Comparison of ENCODE assay signal across 37 cellular contexts in the genomic region with DNA sequence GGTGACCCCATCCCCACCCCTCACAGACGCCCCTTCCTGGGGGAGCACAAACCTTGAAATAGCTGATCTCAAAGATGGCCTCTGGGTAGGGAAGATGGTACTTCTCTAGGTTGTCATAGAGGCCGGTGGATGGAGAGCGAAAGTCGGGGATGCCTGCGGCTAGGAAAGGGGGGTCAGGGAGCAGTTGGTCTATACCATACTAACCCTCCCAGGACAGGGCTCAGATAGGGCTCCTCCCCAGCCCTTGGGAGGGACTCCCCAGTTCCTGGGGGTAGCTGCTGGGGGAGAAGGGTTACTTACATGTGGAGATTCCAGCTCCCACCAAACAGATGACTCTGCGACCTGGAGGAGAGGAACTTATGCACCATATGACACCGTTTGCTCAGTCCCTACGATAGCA. TPM values are rescaled to one million over a fixed set of nuclear protein-coding genes. Genes with fewer than 3 reads are reported as not detected.
"Had no signal": no experiment of that assay in that cellular context is flagged by ENCODE, and none has a peak within 500 bp of the region (broad histone marks: within the 10 kb centered on the region; RNA-seq: fewer than 3 reads in every experiment).

No MANE protein-coding gene starts in this region.

- H3K27me3 Mint-ChIP-seq: activated B cell treated with CpG ODN at 0.5 μM for 24 hours; activated CD4-positive, alpha-beta memory T cell treated with anti-CD3 and anti-CD28 coated beads for 36 hours; activated naive CD4-positive, alpha-beta T cell treated with anti-CD3 and anti-CD28 coated beads, Interleukin-2, amount 50 U/mL, for 24 hours; activated naive CD8-positive, alpha-beta T cell treated with anti-CD3 and anti-CD28 coated beads, Interleukin-2, amount 10 ng/mL, durations not matched to agents 7 days and 5 days; T-cell had no signal

- H3K27me3 ChIP-seq: ascending aorta, cardiac muscle cell had no signal

- H3K36me3 Mint-ChIP-seq: activated CD4-positive, alpha-beta memory T cell treated with anti-CD3 and anti-CD28 coated beads for 36 hours had no signal

- H3K4me1 ChIP-seq: ascending aorta had no signal

- H3K36me3 ChIP-seq: cardiac muscle cell had no signal

- H3K27ac Mint-ChIP-seq: activated B cell treated with CpG ODN at 0.5 μM for 24 hours; activated CD4-positive, alpha-beta memory T cell treated with anti-CD3 and anti-CD28 coated beads for 36 hours; activated naive CD4-positive, alpha-beta T cell treated with anti-CD3 and anti-CD28 coated beads, Interleukin-2, amount 50 U/mL, for 24 hours; activated naive CD8-positive, alpha-beta T cell treated with anti-CD3 and anti-CD28 coated beads, Interleukin-2, amount 10 ng/mL, durations not matched to agents 7 days and 5 days; T-cell had no signal

- H3K4me3 Mint-ChIP-seq: activated B cell treated with CpG ODN at 0.5 μM for 24 hours; activated CD4-positive, alpha-beta memory T cell treated with anti-CD3 and anti-CD28 coated beads for 36 hours; activated naive CD4-positive, alpha-beta T cell treated with anti-CD3 and anti-CD28 coated beads, Interleukin-2, amount 50 U/mL, for 24 hours; activated naive CD8-positive, alpha-beta T cell treated with anti-CD3 and anti-CD28 coated beads, Interleukin-2, amount 10 ng/mL, durations not matched to agents 7 days and 5 days; T-cell had no signal

- H3K4me3 ChIP-seq: ascending aorta, cardiac muscle cell, K562 had no signal

- H3K9me3 Mint-ChIP-seq: activated B cell treated with CpG ODN at 0.5 μM for 24 hours; activated CD4-positive, alpha-beta memory T cell treated with anti-CD3 and anti-CD28 coated beads for 36 hours; activated naive CD4-positive, alpha-beta T cell treated with anti-CD3 and anti-CD28 coated beads, Interleukin-2, amount 50 U/mL, for 24 hours; activated naive CD8-positive, alpha-beta T cell treated with anti-CD3 and anti-CD28 coated beads, Interleukin-2, amount 10 ng/mL, durations not matched to agents 7 days and 5 days; T-cell had no signal

- H3K9me3 ChIP-seq: ascending aorta had no signal

- ATAC-seq: K562, PC-3, Right ventricle myocardium inferior, SK-N-SH treated with all-trans-retinoic acid at 6 μM for 48 hours, T-cell had no signal

- H3K4me1 Mint-ChIP-seq: activated B cell treated with CpG ODN at 0.5 μM for 24 hours had no signal

- DNase-seq: activated B cell treated with CpG ODN at 0.5 μM for 24 hours; activated CD4-positive, alpha-beta memory T cell treated with anti-CD3 and anti-CD28 coated beads for 36 hours; activated CD4-positive, alpha-beta T cell treated with anti-CD3 and anti-CD28 coated beads for 4 hours; activated CD4-positive, alpha-beta T cell treated with anti-CD3 and anti-CD28 coated beads, Interleukin-2, amount 50 U/mL, for 1 hour; activated CD4-positive, CD25-positive, alpha-beta regulatory T cell treated with anti-CD3 and anti-CD28 coated beads, Interleukin-2, amount 50 U/mL, for 72 hours; activated CD8-positive, alpha-beta memory T cell treated with anti-CD3 and anti-CD28 coated beads, Interleukin-2, amount 50 U/mL, for 4 hours; activated effector memory CD4-positive, alpha-beta T cell treated with anti-CD3 and anti-CD28 coated beads, Interleukin-2, amount 50 U/mL, for 16 hours; activated naive CD4-positive, alpha-beta T cell; activated naive CD8-positive, alpha-beta T cell treated with anti-CD3 and anti-CD28 coated beads, Interleukin-2, amount 10 ng/mL, durations not matched to agents 7 days and 5 days; activated T-cell treated with anti-CD3 and anti-CD28 coated beads for 4 hours; activated T-cell treated with anti-CD3 and anti-CD28 coated beads, Interleukin-2, amount 50 U/mL, for 48 hours; NCI-H1092 treated with DMSO at 0.1 percent for 48 hours; NCI-H1417; NCI-H146; NCI-H187; NCI-H2029 treated with DMSO at 0.1 percent for 48 hours; NCI-H2107; NCI-H2171; NCI-H510A; NCI-H526; NCI-H748 treated with DMSO at 0.1 percent for 48 hours; NK-92 treated with Interleukin-12 subunit alpha and Interleukin-12 subunit beta, amount 100 ng/mL, for 24 hours; PC-3; SIG-M5; T-cell; T-helper 2 cell; T-helper 9 cell had no signal

- H3K27ac ChIP-seq: ascending aorta, cardiac muscle cell, RWPE1, VCaP had no signal

RNA-seq across cellular contexts. Expression of gene CCER2, which starts 22.2 kb away (rescaled TPM):
- total RNA-seq: ascending aorta, M059J, Right ventricle myocardium inferior, SK-MEL-5 had no signal
